ENCODE assay signal across 12 cellular contexts in the genomic region with DNA sequence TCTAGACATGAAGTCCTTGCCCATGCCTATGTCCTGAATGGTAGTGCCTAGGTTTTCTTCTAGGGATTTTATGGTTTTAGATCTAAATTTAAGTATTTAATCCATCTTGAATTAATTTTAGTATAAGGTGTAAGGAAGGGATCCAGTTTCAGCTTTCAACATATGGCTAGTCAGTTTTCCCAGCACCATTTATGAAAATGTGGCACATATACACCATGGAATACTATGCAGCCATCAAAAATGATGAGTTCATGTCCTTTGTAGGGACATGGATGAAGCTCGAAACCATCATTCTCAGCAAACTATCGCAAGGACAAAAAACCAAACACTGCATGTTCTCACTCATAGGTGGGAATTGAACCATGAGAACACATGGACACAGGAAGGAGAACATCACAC. TPM values are rescaled to one million over a fixed set of nuclear protein-coding genes. Genes with fewer than 3 reads are reported as not detected.
A peak's percentile ranks its signal among the peaks of the same experiment; 100 is the strongest.
DNase-seq lines count a peak whose midpoint lies in the region; ATAC-seq and TF ChIP-seq lines count a peak whose summit lies in the region.
"Not testable (repeated sequence)": the region's sequence is repeated elsewhere in the genome, so short reads cannot be mapped to it uniquely, and the experiment has no call there.
"Had no signal": no experiment of that assay in that cellular context is flagged by ENCODE, and none has a peak within 500 bp of the region (broad histone marks: within the 10 kb centered on the region; RNA-seq: fewer than 3 reads in every experiment).

No MANE protein-coding gene starts in this region.

- TF ChIP-seq CTCF in KMS-11 (conservative IDR thresholded peaks at IDR 0.05; ENCODE audit: low read depth, low read length); hepatocyte (IDR thresholded peaks at IDR 0.05; ENCODE audit: poor library complexity); osteocyte (IDR thresholded peaks at IDR 0.05): not testable (repeated sequence)

- peak overlapping the region; percentile 96 to 99 (median 98) for H3K27ac Mint-ChIP-seq in CD8-positive, alpha-beta memory T cell
- H3K27ac Mint-ChIP-seq in T-cell (peak overlapping the region; percentile 95 to 98), osteocyte (ENCODE audit: unreplicated experiment) (peak overlapping the region; percentile 94)
- peak overlapping the region; percentile 100 for H3K27ac Mint-ChIP-seq in activated CD8-positive, alpha-beta memory T cell treated with anti-CD3 and anti-CD28 coated beads, Interleukin-2, amount 10 ng/mL, durations not matched to agents 7 days and 5 days
- peak overlapping the region; percentile 99 for H3K27ac Mint-ChIP-seq in activated naive CD8-positive, alpha-beta T cell treated with anti-CD3 and anti-CD28 coated beads, Interleukin-2, amount 50 U/mL, for 24 hours

- POLR2A ChIA-PET in CD8-positive, alpha-beta memory T cell (lab: Charles Lee); T-cell (lab: Charles Lee): not testable (repeated sequence)

- not testable (repeated sequence) for H3K27ac ChIP-seq in CD8-positive, alpha-beta memory T cell (ENCODE audit: low read depth, low read length); hepatocyte
- H3K27ac ChIP-seq in KMS-11, result peak overlapping the region; percentile 85
- H3K27ac ChIP-seq in thymus (ENCODE audit: low read depth), result peak overlapping the region; percentile 96

- peaks cover 65% of the 10 kb centered on the region for H3K4me1 ChIP-seq in CD8-positive, alpha-beta memory T cell (ENCODE audit: insufficient read depth, low read length)
- peaks cover 56% of the 10 kb centered on the region for H3K4me1 ChIP-seq in KMS-11 (ENCODE audit: low read depth, poor library complexity, severe bottlenecking)
- H3K4me1 ChIP-seq in hepatocyte (ENCODE audit: insufficient read depth), result not testable (repeated sequence)
- H3K4me1 ChIP-seq in thymus (ENCODE audit: control insufficient read depth, insufficient read depth, low read length), result peaks cover 21% of the 10 kb centered on the region

- DNase-seq in CD8-positive, alpha-beta memory T cell; T-cell; activated CD8-positive, alpha-beta memory T cell treated with anti-CD3 and anti-CD28 coated beads, Interleukin-2, amount 10 ng/mL, durations not matched to agents 7 days and 5 days; activated naive CD8-positive, alpha-beta T cell treated with anti-CD3 and anti-CD28 coated beads, Interleukin-2, amount 50 U/mL, for 24 hours; hepatocyte (ENCODE audit: low spot score); osteocyte (ENCODE audit: extremely low spot score, unreplicated experiment): not testable (repeated sequence)

- WGBS in hepatocyte (ENCODE audit: low lambda C conversion rate, missing lambda C conversion rate), result 80% methylated on average over 1 of the region's 2 CpGs
- WGBS in thymus, result 0% methylated on average over 1 of the region's 2 CpGs

- H3K9me2 ChIP-seq in hepatocyte (replicated peaks; ENCODE audit: insufficient read depth), result not testable (repeated sequence)

- H3K9me3 ChIP-seq in CD8-positive, alpha-beta memory T cell (ENCODE audit: low read length); hepatocyte (ENCODE audit: low read depth); thymus (ENCODE audit: control insufficient read depth): not testable (repeated sequence)

- peaks cover 62 to 83% (median 67%) of the 10 kb centered on the region in 3 donors for H3K4me1 Mint-ChIP-seq in CD8-positive, alpha-beta memory T cell
- H3K4me1 Mint-ChIP-seq in T-cell (peaks cover 63 to 73% (median 65%) of the 10 kb centered on the region in 3 donors), osteocyte (ENCODE audit: unreplicated experiment) (peaks cover 10% of the 10 kb centered on the region)
- H3K4me1 Mint-ChIP-seq in activated CD8-positive, alpha-beta memory T cell treated with anti-CD3 and anti-CD28 coated beads, Interleukin-2, amount 10 ng/mL, durations not matched to agents 7 days and 5 days, result peaks cover 82% of the 10 kb centered on the region
- peaks cover 64% of the 10 kb centered on the region for H3K4me1 Mint-ChIP-seq in activated naive CD8-positive, alpha-beta T cell treated with anti-CD3 and anti-CD28 coated beads, Interleukin-2, amount 50 U/mL, for 24 hours

- peak overlapping the region; percentile 70 for H3K4me2 ChIP-seq in KMS-11
- not testable (repeated sequence) for H3K4me2 ChIP-seq in hepatocyte

- peaks cover 23% of the 10 kb centered on the region for H3K36me3 ChIP-seq in CD8-positive, alpha-beta memory T cell (ENCODE audit: insufficient read depth, low read length)
- H3K36me3 ChIP-seq in KMS-11 (ENCODE audit: insufficient read depth); hepatocyte (replicated peaks; ENCODE audit: insufficient read depth, low read depth); thymus (ENCODE audit: control insufficient read depth, insufficient read depth): not testable (repeated sequence)

- CTCF ChIA-PET in CD8-positive, alpha-beta memory T cell (lab: Charles Lee); T-cell (lab: Charles Lee); activated CD8-positive, alpha-beta memory T cell treated with anti-CD3 and anti-CD28 coated beads, Interleukin-2, amount 10 ng/mL, durations not matched to agents 7 days and 5 days (lab: Charles Lee): not testable (repeated sequence)

- peaks cover 2 to 11% (median 9%) of the 10 kb centered on the region in 5 donors for H3K9me3 Mint-ChIP-seq in CD8-positive, alpha-beta memory T cell
- peaks cover 2 to 11% (median 8%) of the 10 kb centered on the region in 3 donors for H3K9me3 Mint-ChIP-seq in T-cell
- peaks cover 10% of the 10 kb centered on the region for H3K9me3 Mint-ChIP-seq in activated CD8-positive, alpha-beta memory T cell treated with anti-CD3 and anti-CD28 coated beads, Interleukin-2, amount 10 ng/mL, durations not matched to agents 7 days and 5 days (ENCODE audit: low read depth)
- peaks cover 12% of the 10 kb centered on the region for H3K9me3 Mint-ChIP-seq in activated naive CD8-positive, alpha-beta T cell treated with anti-CD3 and anti-CD28 coated beads, Interleukin-2, amount 50 U/mL, for 24 hours
- H3K9me3 Mint-ChIP-seq in osteocyte (ENCODE audit: unreplicated experiment), result not testable (repeated sequence)

- peak overlapping the region; percentile 53; the same call in 1 of the 2 replicates for H3K9ac ChIP-seq in KMS-11

- not testable (repeated sequence) for H4K20me1 ChIP-seq in KMS-11 (ENCODE audit: insufficient read depth); hepatocyte (ENCODE audit: insufficient read depth, poor library complexity, severe bottlenecking)

- peak overlapping the region; percentile 10 for H3K4me3 ChIP-seq in CD8-positive, alpha-beta memory T cell (ENCODE audit: low read length)
- H3K4me3 ChIP-seq in KMS-11 (IDR thresholded peaks at IDR 0.05; ENCODE audit: insufficient read depth, low read depth, low read length); hepatocyte; thymus (ENCODE audit: low read length): not testable (repeated sequence)

- H3K36me3 Mint-ChIP-seq in CD8-positive, alpha-beta memory T cell, result peaks cover 37 to 73% (median 39%) of the 10 kb centered on the region in 3 donors
- H3K36me3 Mint-ChIP-seq in T-cell, result peaks cover 60% of the 10 kb centered on the region
- H3K36me3 Mint-ChIP-seq in activated CD8-positive, alpha-beta memory T cell treated with anti-CD3 and anti-CD28 coated beads, Interleukin-2, amount 10 ng/mL, durations not matched to agents 7 days and 5 days, result peaks cover 73% of the 10 kb centered on the region
- H3K36me3 Mint-ChIP-seq in activated naive CD8-positive, alpha-beta T cell treated with anti-CD3 and anti-CD28 coated beads, Interleukin-2, amount 50 U/mL, for 24 hours (ENCODE audit: low read depth), result peaks cover 24% of the 10 kb centered on the region
- not testable (repeated sequence) for H3K36me3 Mint-ChIP-seq in osteocyte (ENCODE audit: unreplicated experiment)

- H3K4me3 Mint-ChIP-seq in CD8-positive, alpha-beta memory T cell, result peak overlapping the region; percentile 74 to 90 (median 82)
- H3K4me3 Mint-ChIP-seq in T-cell, result peak overlapping the region; percentile 76 to 80 (median 80)
- peak overlapping the region; percentile 75 for H3K4me3 Mint-ChIP-seq in activated CD8-positive, alpha-beta memory T cell treated with anti-CD3 and anti-CD28 coated beads, Interleukin-2, amount 10 ng/mL, durations not matched to agents 7 days and 5 days
- H3K4me3 Mint-ChIP-seq in activated naive CD8-positive, alpha-beta T cell treated with anti-CD3 and anti-CD28 coated beads, Interleukin-2, amount 50 U/mL, for 24 hours, result peak overlapping the region; percentile 81
- H3K4me3 Mint-ChIP-seq in osteocyte (ENCODE audit: unreplicated experiment), result not testable (repeated sequence)

- not testable (repeated sequence) for H2AFZ ChIP-seq in KMS-11 (ENCODE audit: low read depth)
- peak overlapping the region; percentile 5 for H2AFZ ChIP-seq in hepatocyte

- not testable (repeated sequence) for ATAC-seq in T-cell (replicated peaks in 1 of 4); activated CD8-positive, alpha-beta memory T cell treated with anti-CD3 and anti-CD28 coated beads, Interleukin-2, amount 10 ng/mL, durations not matched to agents 7 days and 5 days; activated naive CD8-positive, alpha-beta T cell treated with anti-CD3 and anti-CD28 coated beads, Interleukin-2, amount 50 U/mL, for 24 hours

- H3K27me3 ChIP-seq in CD8-positive, alpha-beta memory T cell (ENCODE audit: insufficient read depth, low read length, poor library complexity, severe bottlenecking); KMS-11 (ENCODE audit: insufficient read depth, low read depth); hepatocyte; thymus (ENCODE audit: control insufficient read depth, insufficient read depth): not testable (repeated sequence)

- H3K79me2 ChIP-seq in KMS-11 (ENCODE audit: insufficient read depth, low read depth), result peaks cover 59% of the 10 kb centered on the region; the same call in 1 of the 2 replicates
- not testable (repeated sequence) for H3K79me2 ChIP-seq in hepatocyte

- not testable (repeated sequence) for H3K27me3 Mint-ChIP-seq in CD8-positive, alpha-beta memory T cell; T-cell; activated CD8-positive, alpha-beta memory T cell treated with anti-CD3 and anti-CD28 coated beads, Interleukin-2, amount 10 ng/mL, durations not matched to agents 7 days and 5 days; activated naive CD8-positive, alpha-beta T cell treated with anti-CD3 and anti-CD28 coated beads, Interleukin-2, amount 50 U/mL, for 24 hours; osteocyte (ENCODE audit: unreplicated experiment)

RNA-seq across cellular contexts. Expression of gene ASMTL, which starts 29.8 kb away (rescaled TPM):
- 10 to 100 TPM; 26.1 to 26.5 TPM for total RNA-seq in CD8-positive, alpha-beta memory T cell
- polyA plus RNA-seq in CD8-positive, alpha-beta memory T cell, result 47.9 TPM
- total RNA-seq in T-cell (10 to 100 TPM; 44.9 to 48.8 (median 45.4) TPM), hepatocyte (10.1 and 15.1 TPM in 2 replicates), osteocyte (33.3 and 35.9 TPM in 2 replicates)
- 10 to 100 TPM; 39.9 to 44.7 TPM for total RNA-seq in activated CD8-positive, alpha-beta memory T cell treated with anti-CD3 and anti-CD28 coated beads, Interleukin-2, amount 10 ng/mL, durations not matched to agents 7 days and 5 days
- polyA plus RNA-seq in hepatocyte (26.7 and 31.0 TPM in 2 replicates), thymus (33.0 TPM)

RNA-seq across cellular contexts. Expression of gene P2RY8, which starts 54.5 kb away (rescaled TPM):
- 10 to 100 TPM; 47.1 to 50.1 TPM for total RNA-seq in CD8-positive, alpha-beta memory T cell
- 302 TPM for polyA plus RNA-seq in CD8-positive, alpha-beta memory T cell
- total RNA-seq in T-cell, result 100 to 1,000 TPM; 114 to 219 (median 182) TPM
- total RNA-seq in activated CD8-positive, alpha-beta memory T cell treated with anti-CD3 and anti-CD28 coated beads, Interleukin-2, amount 10 ng/mL, durations not matched to agents 7 days and 5 days, result 100 to 1,000 TPM in 1 of 2 experiments, 10 to 100 TPM in 1; 82.4 to 109 TPM
- total RNA-seq in hepatocyte, result 0.07 TPM in 1 of 2 replicates, not detected in the other
- 0.54 TPM in 1 of 2 replicates, not detected in the other for polyA plus RNA-seq in hepatocyte
- total RNA-seq in osteocyte, result not detected in 2 replicates
- polyA plus RNA-seq in thymus, result 12.9 TPM
- total RNA-seq: Calu3, cardiac muscle cell, endothelial cell of umbilical vein, progenitor cell of endocrine pancreas had no signal
- polyA plus RNA-seq: cardiac muscle cell, endothelial cell of umbilical vein had no signal

Comparison
In these comparisons a context has a peak if more than half of its experiments do, and no peak if none do; other contexts are left out.
1. RNA of gene P2RY8, which starts 54.5 kb away (total RNA-seq): 114 to 219 TPM in T-cell, 82.4 to 109 TPM in activated CD8-positive, alpha-beta memory T cell treated with anti-CD3 and anti-CD28 coated beads, Interleukin-2, amount 10 ng/mL, durations not matched to agents 7 days and 5 days and 47.1 to 50.1 TPM in CD8-positive, alpha-beta memory T cell; 0.07 TPM in hepatocyte and not detected in osteocyte; every median in the first group is over 10 times any median in the second.
2. Peak in every context shown above with its lines, with median percentiles within 50 percentile points of each other: H3K27ac Mint-ChIP-seq.